In genomic region chr4:39626913-39627312, GRCh38 we compare ENCODE assay signal across 1 cellular context.
TF ChIP-seq lines count a peak whose summit lies in the region.

No MANE protein-coding gene starts in this region.

TF ChIP-seq in WTC11, 78 proteins besides CTCF, POLR2A, EP300 and RAD21 (continued from another document):
- TF ChIP-seq SMAD3 (CRISPR knock-in tag; IDR thresholded peaks at IDR 0.05; ENCODE audit: borderline replicate concordance) (no peak), FOXK1 (CRISPR knock-in tag; IDR thresholded peaks at IDR 0.05) (no peak), MYBL2 (CRISPR knock-in tag; IDR thresholded peaks at IDR 0.05) (no peak), CREM (CRISPR knock-in tag; IDR thresholded peaks at IDR 0.05) (no peak), ZBTB21 (CRISPR knock-in tag; IDR thresholded peaks at IDR 0.05; ENCODE audit: borderline replicate concordance) (no peak), TCF7 (CRISPR knock-in tag; IDR thresholded peaks at IDR 0.05; ENCODE audit: low read depth) (no peak)
